ENCODE assay signal across 1 cellular context in the genomic region with DNA sequence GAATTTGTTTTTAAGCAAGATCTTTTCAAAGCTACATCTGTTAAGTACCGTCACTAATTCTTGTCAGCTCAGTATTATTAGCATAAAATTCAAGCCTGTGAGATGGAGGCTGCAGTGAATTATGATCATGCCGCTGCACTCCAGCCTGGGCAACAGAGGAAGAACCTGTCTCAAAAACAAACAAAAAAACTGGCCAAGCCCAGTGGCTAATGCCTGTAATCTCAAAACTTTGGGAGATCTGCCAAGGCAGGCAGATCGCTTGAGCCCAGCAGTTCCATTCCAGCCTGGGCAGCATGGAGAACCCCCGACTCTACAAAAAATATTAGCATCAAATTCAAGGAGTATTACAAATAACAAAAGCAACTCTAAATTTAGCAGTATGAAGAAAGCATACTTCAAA.
TF ChIP-seq lines count a peak whose summit lies in the region.

No MANE protein-coding gene starts in this region.

TF ChIP-seq in GM23338, 12 proteins besides CTCF, POLR2A, EP300 and RAD21 (continued from another document):
- TF ChIP-seq, protein P1, sequence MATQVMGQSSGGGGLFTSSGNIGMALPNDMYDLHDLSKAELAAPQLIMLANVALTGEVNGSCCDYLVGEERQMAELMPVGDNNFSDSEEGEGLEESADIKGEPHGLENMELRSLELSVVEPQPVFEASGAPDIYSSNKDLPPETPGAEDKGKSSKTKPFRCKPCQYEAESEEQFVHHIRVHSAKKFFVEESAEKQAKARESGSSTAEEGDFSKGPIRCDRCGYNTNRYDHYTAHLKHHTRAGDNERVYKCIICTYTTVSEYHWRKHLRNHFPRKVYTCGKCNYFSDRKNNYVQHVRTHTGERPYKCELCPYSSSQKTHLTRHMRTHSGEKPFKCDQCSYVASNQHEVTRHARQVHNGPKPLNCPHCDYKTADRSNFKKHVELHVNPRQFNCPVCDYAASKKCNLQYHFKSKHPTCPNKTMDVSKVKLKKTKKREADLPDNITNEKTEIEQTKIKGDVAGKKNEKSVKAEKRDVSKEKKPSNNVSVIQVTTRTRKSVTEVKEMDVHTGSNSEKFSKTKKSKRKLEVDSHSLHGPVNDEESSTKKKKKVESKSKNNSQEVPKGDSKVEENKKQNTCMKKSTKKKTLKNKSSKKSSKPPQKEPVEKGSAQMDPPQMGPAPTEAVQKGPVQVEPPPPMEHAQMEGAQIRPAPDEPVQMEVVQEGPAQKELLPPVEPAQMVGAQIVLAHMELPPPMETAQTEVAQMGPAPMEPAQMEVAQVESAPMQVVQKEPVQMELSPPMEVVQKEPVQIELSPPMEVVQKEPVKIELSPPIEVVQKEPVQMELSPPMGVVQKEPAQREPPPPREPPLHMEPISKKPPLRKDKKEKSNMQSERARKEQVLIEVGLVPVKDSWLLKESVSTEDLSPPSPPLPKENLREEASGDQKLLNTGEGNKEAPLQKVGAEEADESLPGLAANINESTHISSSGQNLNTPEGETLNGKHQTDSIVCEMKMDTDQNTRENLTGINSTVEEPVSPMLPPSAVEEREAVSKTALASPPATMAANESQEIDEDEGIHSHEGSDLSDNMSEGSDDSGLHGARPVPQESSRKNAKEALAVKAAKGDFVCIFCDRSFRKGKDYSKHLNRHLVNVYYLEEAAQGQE (IDR thresholded peaks at IDR 0.05; ENCODE audit: unreplicated experiment): no peak
- TF ChIP-seq ZNF114 (CRISPR knock-in tag; IDR thresholded peaks at IDR 0.05) (no peak), POLR2AphosphoS5 (IDR thresholded peaks at IDR 0.05; ENCODE audit: low read depth) (no peak)
